In the genomic region with DNA sequence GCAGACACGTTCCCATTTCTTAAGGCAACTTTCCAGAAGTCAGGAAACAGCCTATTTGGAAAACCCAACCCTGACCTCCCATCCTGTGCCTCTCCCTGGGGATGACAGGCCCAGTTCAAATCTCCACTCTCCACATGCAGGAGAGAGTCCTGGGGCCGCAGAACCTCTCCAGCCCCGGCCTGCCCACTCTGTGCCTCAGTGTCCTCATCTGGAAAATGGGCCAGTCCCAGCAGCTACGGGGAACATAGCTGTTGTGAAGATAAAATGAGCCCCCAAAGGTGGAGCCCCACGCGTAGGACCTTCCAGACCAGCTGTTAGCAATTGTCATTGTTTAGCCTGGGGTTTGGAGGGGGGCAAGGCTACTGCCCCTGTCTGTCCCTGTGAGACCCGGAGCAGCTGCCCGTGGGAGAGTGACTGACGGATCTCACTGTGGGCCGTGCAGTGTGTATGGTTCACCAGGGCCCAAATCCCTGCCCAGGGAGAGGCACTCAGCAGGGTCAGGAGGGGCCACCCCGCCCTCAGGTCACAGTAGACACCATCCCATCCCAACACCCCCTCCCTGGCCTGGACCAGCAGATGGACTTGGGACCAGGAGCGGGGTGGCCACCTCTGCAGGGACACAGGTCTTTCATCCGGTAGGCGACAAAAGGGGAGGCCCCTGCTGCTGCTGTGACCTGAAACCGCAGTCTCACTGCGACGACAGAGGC, we compare ENCODE assay signal across 23 cellular contexts.
DNase-seq lines count a peak whose midpoint lies in the region; ATAC-seq and TF ChIP-seq lines count a peak whose summit lies in the region.
"Had no signal": no experiment of that assay in that cellular context is flagged by ENCODE, and none has a peak within 500 bp of the region (broad histone marks: within the 10 kb centered on the region; RNA-seq: fewer than 3 reads in every experiment).

No MANE protein-coding gene starts in this region.

- WGBS in trophoblast cell (ENCODE audit: extremely low coverage, insufficient coverage, insufficient read length): no CpG with 5 or more reads among the region's 17 CpGs

- H4K91ac ChIP-seq in trophoblast cell (ENCODE audit: low read depth, low read length): peak overlapping the region; percentile 12

- peak; percentile 57 for DNase-seq in natural killer cell treated with Interleukin-12 subunit alpha and Interleukin-12 subunit beta and Interleukin-15 and Interleukin-18, amount 100 ng/mL, for 72 hours (ENCODE audit: low spot score)
- DNase-seq in natural killer cell: no peak
- peak; percentile 1 for DNase-seq in endothelial cell (ENCODE audit: low spot score)
- DNase-seq in trophoblast cell: no peak
- no peak for DNase-seq in activated CD4-positive, alpha-beta T cell treated with anti-CD3 and anti-CD28 coated beads for 1 hour
- DNase-seq in DMS 273 treated with DMSO at 0.1 percent for 48 hours (lab: John Stamatoyannopoulos, UW): no peak
- DNase-seq in central memory CD4-positive, alpha-beta T cell: no peak
- DNase-seq: ACHN; Caco-2; CD4-positive, alpha-beta T cell; DMS153; NCI-H1417; NCI-H187; NCI-H446 treated with DMSO at 0.1 percent for 48 hours; NCI-H526 treated with DMSO at 0.1 percent for 48 hours had no signal

- peaks cover 3% of the 10 kb centered on the region for H3K9me3 ChIP-seq in trophoblast cell (ENCODE audit: insufficient read depth, low read depth, low read length)
- H3K9me3 ChIP-seq: BLaER1, Caco-2, MG63 had no signal

- H3K23ac ChIP-seq in trophoblast cell (ENCODE audit: low read length): no peak overlapping the region

- H3K4me1 ChIP-seq in trophoblast cell (ENCODE audit: control insufficient read depth in 1 of 2, insufficient read depth in 2 of 2, low read length in 2 of 2): peaks cover 8 to 11% of the 10 kb centered on the region in 2 experiments
- H3K4me1 ChIP-seq: Caco-2 had no signal

- no peaks in the 10 kb centered on the region for H3K27me3 ChIP-seq in trophoblast cell (ENCODE audit: insufficient read depth, low read length)
- H3K27me3 ChIP-seq: BLaER1, MG63 had no signal

- H3K9me3 Mint-ChIP-seq in natural killer cell treated with Interleukin-12 subunit alpha and Interleukin-12 subunit beta and Interleukin-15 and Interleukin-18, amount 100 ng/mL, for 72 hours: no peaks in the 10 kb centered on the region
- no peaks in the 10 kb centered on the region for H3K9me3 Mint-ChIP-seq in natural killer cell
- H3K9me3 Mint-ChIP-seq in endothelial cell (ENCODE audit: unreplicated experiment): no peaks in the 10 kb centered on the region
- H3K9me3 Mint-ChIP-seq: CD4-positive, alpha-beta T cell had no signal

- no peaks in the 10 kb centered on the region for H3K79me2 ChIP-seq in trophoblast cell (ENCODE audit: control insufficient read depth, insufficient read depth, low read length, poor library complexity)

- no peak overlapping the region for H3K4me2 ChIP-seq in trophoblast cell (ENCODE audit: low read length)
- H3K4me2 ChIP-seq: BLaER1 had no signal

- no peak overlapping the region for H3K27ac Mint-ChIP-seq in natural killer cell treated with Interleukin-12 subunit alpha and Interleukin-12 subunit beta and Interleukin-15 and Interleukin-18, amount 100 ng/mL, for 72 hours
- no peak overlapping the region for H3K27ac Mint-ChIP-seq in natural killer cell
- no peak overlapping the region for H3K27ac Mint-ChIP-seq in endothelial cell (ENCODE audit: unreplicated experiment)
- H3K27ac Mint-ChIP-seq: CD4-positive, alpha-beta T cell had no signal

- ATAC-seq in natural killer cell treated with Interleukin-12 subunit alpha and Interleukin-12 subunit beta and Interleukin-15 and Interleukin-18, amount 100 ng/mL, for 72 hours: no peak
- no peak for ATAC-seq in natural killer cell
- ATAC-seq in SK-N-SH treated with all-trans-retinoic acid at 6 μM for 48 hours: no peak
- ATAC-seq: HCT116, Right ventricle myocardium inferior had no signal

- H3K4me3 ChIP-seq in trophoblast cell (ENCODE audit: low read depth, low read length): no peak overlapping the region
- H3K4me3 ChIP-seq: BLaER1, GM23248, MG63, SK-N-MC had no signal

- no peaks in the 10 kb centered on the region for H3K4me1 Mint-ChIP-seq in natural killer cell treated with Interleukin-12 subunit alpha and Interleukin-12 subunit beta and Interleukin-15 and Interleukin-18, amount 100 ng/mL, for 72 hours (ENCODE audit: low read depth in 2 of 2)
- H3K4me1 Mint-ChIP-seq in natural killer cell: no peaks in the 10 kb centered on the region
- peaks cover 3% of the 10 kb centered on the region for H3K4me1 Mint-ChIP-seq in endothelial cell (ENCODE audit: unreplicated experiment)

- H3K27ac ChIP-seq in trophoblast cell (ENCODE audit: low read depth, low read length): no peak overlapping the region
- H3K27ac ChIP-seq: 22Rv1, BLaER1, GM23248, SK-N-MC had no signal

- H2AFZ ChIP-seq in trophoblast cell (ENCODE audit: insufficient read depth, low read length, poor library complexity): no peak overlapping the region
- H2AFZ ChIP-seq: GM23248 had no signal

- H3K36me3 Mint-ChIP-seq in natural killer cell treated with Interleukin-12 subunit alpha and Interleukin-12 subunit beta and Interleukin-15 and Interleukin-18, amount 100 ng/mL, for 72 hours: no peaks in the 10 kb centered on the region
- H3K36me3 Mint-ChIP-seq in natural killer cell: no peaks in the 10 kb centered on the region
- H3K36me3 Mint-ChIP-seq in endothelial cell (ENCODE audit: low read depth, unreplicated experiment): no peaks in the 10 kb centered on the region

- no peak overlapping the region for H3K4ac ChIP-seq in trophoblast cell (ENCODE audit: low read depth, low read length)

- no peak overlapping the region for H2BK5ac ChIP-seq in trophoblast cell (ENCODE audit: low read depth, low read length, poor library complexity)

- H2BK12ac ChIP-seq in trophoblast cell (ENCODE audit: low read length): peak overlapping the region; percentile 5

- peak overlapping the region; percentile 15 for H3K18ac ChIP-seq in trophoblast cell (ENCODE audit: low read length)

- peaks cover 0 to 4% of the 10 kb centered on the region in 2 donors for H3K27me3 Mint-ChIP-seq in natural killer cell treated with Interleukin-12 subunit alpha and Interleukin-12 subunit beta and Interleukin-15 and Interleukin-18, amount 100 ng/mL, for 72 hours
- H3K27me3 Mint-ChIP-seq in natural killer cell (ENCODE audit: low read depth in 2 of 2) (no peaks in the 10 kb centered on the region), endothelial cell (ENCODE audit: unreplicated experiment) (peaks cover 4% of the 10 kb centered on the region)

- H2AK5ac ChIP-seq in trophoblast cell (ENCODE audit: low read length): no peak overlapping the region

- TF ChIP-seq CTCF in natural killer cell (IDR thresholded peaks at IDR 0.05) (no peak), endothelial cell (IDR thresholded peaks at IDR 0.05; ENCODE audit: unreplicated experiment) (no peak)

- peak overlapping the region; percentile 33 for H3K14ac ChIP-seq in trophoblast cell (ENCODE audit: low read length)

- intact Hi-C loops in natural killer cell (cut with micrococcal nuclease): no loop called here

- H4K8ac ChIP-seq in trophoblast cell (ENCODE audit: low read depth, low read length): no peak overlapping the region

- no peak overlapping the region for H3K9ac ChIP-seq in trophoblast cell (ENCODE audit: low read length)
- H3K9ac ChIP-seq: BLaER1, GM23248 had no signal

- H4K12ac ChIP-seq in trophoblast cell (ENCODE audit: low read depth, low read length): no peak overlapping the region

- H3K4me3 Mint-ChIP-seq in natural killer cell treated with Interleukin-12 subunit alpha and Interleukin-12 subunit beta and Interleukin-15 and Interleukin-18, amount 100 ng/mL, for 72 hours: no peak overlapping the region
- H3K4me3 Mint-ChIP-seq in natural killer cell: no peak overlapping the region
- H3K4me3 Mint-ChIP-seq in endothelial cell (ENCODE audit: unreplicated experiment): no peak overlapping the region
- H3K4me3 Mint-ChIP-seq: CD4-positive, alpha-beta T cell had no signal

- H2BK120ac ChIP-seq in trophoblast cell (ENCODE audit: insufficient read depth, low read length, poor library complexity): no peak overlapping the region

- no peaks in the 10 kb centered on the region for H3K36me3 ChIP-seq in trophoblast cell (ENCODE audit: control insufficient read depth in 1 of 2, insufficient read depth in 2 of 2, low read length in 2 of 2)
- H3K36me3 ChIP-seq: BLaER1, MG63 had no signal

- peaks cover 8% of the 10 kb centered on the region for H3K79me1 ChIP-seq in trophoblast cell (ENCODE audit: low read length)

TF ChIP-seq in SK-N-SH treated with all-trans-retinoic acid at 6 μM for 48 hours, 23 proteins besides CTCF, POLR2A, EP300 and RAD21:
- no peak for TF ChIP-seq SNAI2 (CRISPR knock-in tag; IDR thresholded peaks at IDR 0.05)
- TF ChIP-seq ESRRG (CRISPR knock-in tag; IDR thresholded peaks at IDR 0.05): no peak
- TF ChIP-seq ZNF8 (CRISPR knock-in tag; IDR thresholded peaks at IDR 0.05): no peak
- TF ChIP-seq ZNF565 (CRISPR knock-in tag; conservative IDR thresholded peaks at IDR 0.05; ENCODE audit: low read depth): no peak

Comparison
In these comparisons a context has a peak if more than half of its experiments do, and no peak if none do; other contexts are left out.
1. DNase-seq: peak in natural killer cell treated with Interleukin-12 subunit alpha and Interleukin-12 subunit beta and Interleukin-15 and Interleukin-18, amount 100 ng/mL, for 72 hours (single experiment) and endothelial cell (single experiment); none in natural killer cell (single experiment), trophoblast cell (0 of 2), activated CD4-positive, alpha-beta T cell treated with anti-CD3 and anti-CD28 coated beads for 1 hour (single experiment), DMS 273 treated with DMSO at 0.1 percent for 48 hours (single experiment) and central memory CD4-positive, alpha-beta T cell (single experiment).